ENCODE assay signal across 1 cellular context in the genomic region with DNA sequence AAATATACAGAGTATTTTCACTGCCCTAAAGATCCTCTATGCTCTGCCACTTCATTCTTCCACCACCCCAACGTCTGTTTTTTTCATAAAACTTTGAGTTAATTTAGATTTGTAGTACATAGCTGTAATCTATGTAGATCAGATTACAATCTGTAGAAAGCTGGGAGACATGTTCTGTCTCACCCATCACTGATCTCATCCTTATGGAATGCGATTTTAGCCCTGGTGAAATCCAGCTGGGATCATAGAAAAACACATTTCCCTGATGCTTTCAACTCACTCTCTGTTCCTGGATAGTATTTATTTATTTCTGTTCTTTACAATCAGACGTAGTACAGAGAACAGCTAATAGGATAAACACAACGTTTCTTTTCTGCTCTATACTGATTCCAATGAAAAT.
TF ChIP-seq lines count a peak whose summit lies in the region.

No MANE protein-coding gene starts in this region.

TF ChIP-seq in H1, 55 proteins besides CTCF, POLR2A, EP300 and RAD21:
- TF ChIP-seq JUND (IDR thresholded peaks at IDR 0.05; ENCODE audit: low read length): 0 out of 2 replicates have a peak, but pooled peaks have one; percentile 12
- no peak for TF ChIP-seq RXRA (IDR thresholded peaks at IDR 0.05; ENCODE audit: insufficient read depth, low read depth, low read length)
